Comparison of ENCODE assay signal across 1 cellular context in genomic region chr1:25979210-25979609, GRCh38.
TF ChIP-seq lines count a peak whose summit lies in the region.

No MANE protein-coding gene starts in this region.

TF ChIP-seq in K562, 482 proteins besides CTCF, POLR2A, EP300 and RAD21:
- peak; percentile 62; the same call in 1 of the 2 replicates for TF ChIP-seq ESRRA (IDR thresholded peaks at IDR 0.05; ENCODE audit: borderline replicate concordance, low read depth)
- TF ChIP-seq ZKSCAN8 (CRISPR knock-in tag; IDR thresholded peaks at IDR 0.05) = no peak
- 0 out of 2 replicates have a peak, but pooled peaks have one; percentile 9 for TF ChIP-seq NFE2 (IDR thresholded peaks at IDR 0.05; ENCODE audit: low read depth)
TF ChIP-seq in K562: peak in this region for 2.
